Comparison of ENCODE assay signal across 25 cellular contexts in genomic region chr2:239022437-239023260, GRCh38.
DNase-seq lines count a peak whose midpoint lies in the region; ATAC-seq, FAIRE-seq and TF ChIP-seq lines count a peak whose summit lies in the region.
"Had no signal": no experiment of that assay in that cellular context is flagged by ENCODE, and none has a peak within 500 bp of the region (broad histone marks: within the 10 kb centered on the region; RNA-seq: fewer than 3 reads in every experiment).

No MANE protein-coding gene starts in this region.

- POLR2A ChIA-PET in HepG2 (lab: Yijun Ruan, JAX), result no interaction called here

- no peak overlapping the region for H3K4me3 Mint-ChIP-seq in HFFc6
- no peak overlapping the region for H3K4me3 Mint-ChIP-seq in nephron
- H3K4me3 Mint-ChIP-seq: B cell, CD14-positive monocyte had no signal

- H3K27me3 ChIP-seq in suprapubic skin, result peaks cover 10% of the 10 kb centered on the region
- peaks cover 34 to 90% of the 10 kb centered on the region in 2 experiments for H3K27me3 ChIP-seq in HepG2 (ENCODE audit: control insufficient read depth in 1 of 2, insufficient read depth in 2 of 2, low read length in 2 of 2)

- H3K9me3 Mint-ChIP-seq in HFFc6 (no peaks in the 10 kb centered on the region), nephron (no peaks in the 10 kb centered on the region)

- in situ Hi-C loops in HepG2 (cut with HindIII; ENCODE audit: extremely low pct_ligation_motif_present, low pct_unique_long_range_greater_than_20kb), result no loop called here

- H3K4me1 ChIP-seq in suprapubic skin (peaks cover 13% of the 10 kb centered on the region), HepG2 (ENCODE audit: insufficient read depth, low read length) (peaks cover 5% of the 10 kb centered on the region; the same call in 1 of the 2 replicates)

- peak; percentile 21 for DNase-seq in activated effector memory CD4-positive, alpha-beta T cell treated with anti-CD3 and anti-CD28 coated beads, Interleukin-2, amount 50 U/mL, for 16 hours
- DNase-seq in activated effector memory CD4-positive, alpha-beta T cell treated with Interleukin-2 at 50 U/mL for 16 hours, result no peak
- DNase-seq in HFFc6 (peak; percentile 19), suprapubic skin (ENCODE audit: low spot score in 2 of 2) (peak in 1 of 2 donors; percentile 57), HepG2 (ENCODE audit: low spot score) (no peak), activated gamma-delta T cell treated with Interleukin-2 at 50 U/mL for 16 hours (no peak)
- DNase-seq: DMS53, EL, H7, IMR-90, NCI-H1105, NCI-H146, NCI-H2029, NCI-H226, NCI-H510A treated with DMSO at 0.1 percent for 48 hours, NCI-H748 treated with DMSO at 0.1 percent for 48 hours, PC-9, SIG-M5 had no signal

- 87% methylated on average over 16 of the region's 16 CpGs for WGBS in suprapubic skin
- WGBS in HepG2 (ENCODE audit: low lambda C conversion rate), result 19% methylated on average over 16 of the region's 16 CpGs

- H3K36me3 Mint-ChIP-seq in HFFc6 (ENCODE audit: low read depth), result no peaks in the 10 kb centered on the region
- H3K36me3 Mint-ChIP-seq in nephron (ENCODE audit: low read depth), result no peaks in the 10 kb centered on the region
- H3K36me3 Mint-ChIP-seq: CD14-positive monocyte had no signal

- H3K36me3 ChIP-seq in suprapubic skin (no peaks in the 10 kb centered on the region), HepG2 (replicated peaks in 1 of 2; ENCODE audit: control insufficient read depth in 1 of 2, insufficient read depth in 2 of 2, low read length in 2 of 2) (no peaks in the 10 kb centered on the region)

- H3K79me2 ChIP-seq in HepG2 (ENCODE audit: insufficient read depth, low read length), result no peaks in the 10 kb centered on the region

- intact Hi-C loops in HepG2 (cut with micrococcal nuclease; ENCODE audit: unreplicated experiment), result no loop called here

- H3K9me3 ChIP-seq in suprapubic skin, result no peaks in the 10 kb centered on the region
- H3K9me3 ChIP-seq in HepG2 (ENCODE audit: low read length), result no peaks in the 10 kb centered on the region

- H3K4me1 Mint-ChIP-seq in HFFc6 (ENCODE audit: low read depth) (peaks cover 37% of the 10 kb centered on the region), nephron (peaks cover 60% of the 10 kb centered on the region)
- H3K4me1 Mint-ChIP-seq: B cell, CD14-positive monocyte had no signal

- CTCF ChIA-PET in HepG2 (lab: Yijun Ruan, JAX; ENCODE audit: low intra/inter-chr PET ratio, low total read pairs), result no interaction called here

- ATAC-seq in HepG2 (no peak), HG03469 (IDR thresholded peaks at IDR 0.05; ENCODE audit: unreplicated experiment) (no peak)

- H3K27ac Mint-ChIP-seq in HFFc6, result no peak overlapping the region
- peak overlapping the region; percentile 40 to 96 (median 69) for H3K27ac Mint-ChIP-seq in nephron
- H3K27ac Mint-ChIP-seq: B cell, CD14-positive monocyte had no signal

- H4K20me1 ChIP-seq in HepG2 (ENCODE audit: insufficient read depth, low read length), result no peaks in the 10 kb centered on the region; the same call in none of the 2 replicates

- TF ChIP-seq POLR2A in suprapubic skin (IDR thresholded peaks at IDR 0.05) (no peak), HepG2 (IDR thresholded peaks at IDR 0.05; ENCODE audit: insufficient read depth in 1 of 2, low read depth in 2 of 2, low read length in 2 of 2) (no peak)

- no peak overlapping the region for H3K4me2 ChIP-seq in HepG2 (ENCODE audit: low read depth, low read length)
- H3K4me2 ChIP-seq: KMS-11, PC-9 had no signal

- H3K9ac ChIP-seq in HepG2 (ENCODE audit: insufficient read depth, low read depth, low read length), result no peak overlapping the region
- H3K9ac ChIP-seq: KMS-11 had no signal

- no peak overlapping the region for H3K4me3 ChIP-seq in suprapubic skin
- H3K4me3 ChIP-seq in HepG2 (replicated peaks in 1 of 3; ENCODE audit: insufficient read depth in 1 of 3, low read depth in 2 of 3, low read length in 3 of 3), result no peak overlapping the region
- H3K4me3 ChIP-seq: PC-9 had no signal

- H3K27ac ChIP-seq in suprapubic skin (peak overlapping the region; percentile 12), HepG2 (ENCODE audit: extremely low read length, insufficient read depth, low read length) (no peak overlapping the region)
- H3K27ac ChIP-seq: KMS-11, PC-9 had no signal

- no peak for FAIRE-seq in HepG2 (lab: Jason Lieb, UNC)
- FAIRE-seq: D721Med, HTR-8/SVneo had no signal

- TF ChIP-seq CTCF in HFFc6 (IDR thresholded peaks at IDR 0.05), result no peak
- no peak for TF ChIP-seq CTCF in nephron (IDR thresholded peaks at IDR 0.05; ENCODE audit: unreplicated experiment in 3 of 3)
- TF ChIP-seq CTCF in suprapubic skin (IDR thresholded peaks at IDR 0.05), result no peak
- TF ChIP-seq CTCF in HepG2 (CRISPR knock-in tag; IDR thresholded peaks at IDR 0.05), result no peak

- no peak for TF ChIP-seq RAD21 in HepG2 (CRISPR knock-in tag; IDR thresholded peaks at IDR 0.05)

- TF ChIP-seq EP300 in suprapubic skin (IDR thresholded peaks at IDR 0.05), result no peak
- no peak for TF ChIP-seq EP300 in HepG2 (IDR thresholded peaks at IDR 0.05; ENCODE audit: low read depth in 2 of 2, low read length in 2 of 2)
- TF ChIP-seq EP300 in HepG2 (CRISPR knock-in tag; IDR thresholded peaks at IDR 0.05; ENCODE audit: borderline replicate concordance), result no peak

- no peak overlapping the region for H2AFZ ChIP-seq in HepG2 (ENCODE audit: low read length)
- H2AFZ ChIP-seq: PC-9 had no signal

- H3K27me3 Mint-ChIP-seq in HFFc6 (ENCODE audit: insufficient read depth) (peaks cover 27% of the 10 kb centered on the region), nephron (ENCODE audit: low read depth) (peaks cover 17% of the 10 kb centered on the region)

- BruUV-seq in HepG2 (replicated peaks; lab: Mats Ljungman, UMichigan), result no TSS peak

TF ChIP-seq in HepG2, 621 proteins besides CTCF, POLR2A, EP300 and RAD21:
- TF ChIP-seq ZNF607 (CRISPR knock-in tag; IDR thresholded peaks at IDR 0.05; ENCODE audit: borderline replicate concordance) (no peak), KMT2B (CRISPR knock-in tag; IDR thresholded peaks at IDR 0.05) (no peak), CHCHD3 (CRISPR knock-in tag; IDR thresholded peaks at IDR 0.05) (no peak), RXRB (CRISPR knock-in tag; IDR thresholded peaks at IDR 0.05; ENCODE audit: borderline replicate concordance) (no peak)
- TF ChIP-seq, protein P1, sequence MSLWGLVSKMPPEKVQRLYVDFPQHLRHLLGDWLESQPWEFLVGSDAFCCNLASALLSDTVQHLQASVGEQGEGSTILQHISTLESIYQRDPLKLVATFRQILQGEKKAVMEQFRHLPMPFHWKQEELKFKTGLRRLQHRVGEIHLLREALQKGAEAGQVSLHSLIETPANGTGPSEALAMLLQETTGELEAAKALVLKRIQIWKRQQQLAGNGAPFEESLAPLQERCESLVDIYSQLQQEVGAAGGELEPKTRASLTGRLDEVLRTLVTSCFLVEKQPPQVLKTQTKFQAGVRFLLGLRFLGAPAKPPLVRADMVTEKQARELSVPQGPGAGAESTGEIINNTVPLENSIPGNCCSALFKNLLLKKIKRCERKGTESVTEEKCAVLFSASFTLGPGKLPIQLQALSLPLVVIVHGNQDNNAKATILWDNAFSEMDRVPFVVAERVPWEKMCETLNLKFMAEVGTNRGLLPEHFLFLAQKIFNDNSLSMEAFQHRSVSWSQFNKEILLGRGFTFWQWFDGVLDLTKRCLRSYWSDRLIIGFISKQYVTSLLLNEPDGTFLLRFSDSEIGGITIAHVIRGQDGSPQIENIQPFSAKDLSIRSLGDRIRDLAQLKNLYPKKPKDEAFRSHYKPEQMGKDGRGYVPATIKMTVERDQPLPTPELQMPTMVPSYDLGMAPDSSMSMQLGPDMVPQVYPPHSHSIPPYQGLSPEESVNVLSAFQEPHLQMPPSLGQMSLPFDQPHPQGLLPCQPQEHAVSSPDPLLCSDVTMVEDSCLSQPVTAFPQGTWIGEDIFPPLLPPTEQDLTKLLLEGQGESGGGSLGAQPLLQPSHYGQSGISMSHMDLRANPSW (CRISPR knock-in tag; IDR thresholded peaks at IDR 0.05; ENCODE audit: borderline replicate concordance), result no peak
- TF ChIP-seq, protein P2, sequence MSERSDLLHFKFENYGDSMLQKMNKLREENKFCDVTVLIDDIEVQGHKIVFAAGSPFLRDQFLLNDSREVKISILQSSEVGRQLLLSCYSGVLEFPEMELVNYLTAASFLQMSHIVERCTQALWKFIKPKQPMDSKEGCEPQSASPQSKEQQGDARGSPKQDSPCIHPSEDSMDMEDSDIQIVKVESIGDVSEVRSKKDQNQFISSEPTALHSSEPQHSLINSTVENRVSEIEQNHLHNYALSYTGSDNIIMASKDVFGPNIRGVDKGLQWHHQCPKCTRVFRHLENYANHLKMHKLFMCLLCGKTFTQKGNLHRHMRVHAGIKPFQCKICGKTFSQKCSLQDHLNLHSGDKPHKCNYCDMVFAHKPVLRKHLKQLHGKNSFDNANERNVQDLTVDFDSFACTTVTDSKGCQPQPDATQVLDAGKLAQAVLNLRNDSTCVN (CRISPR knock-in tag; IDR thresholded peaks at IDR 0.05; ENCODE audit: borderline replicate concordance), result no peak

Comparison
In these comparisons a context has a peak if more than half of its experiments do, and no peak if none do; other contexts are left out.
1. DNase-seq: peak in activated effector memory CD4-positive, alpha-beta T cell treated with anti-CD3 and anti-CD28 coated beads, Interleukin-2, amount 50 U/mL, for 16 hours (single experiment) and HFFc6 (single experiment); none in activated effector memory CD4-positive, alpha-beta T cell treated with Interleukin-2 at 50 U/mL for 16 hours (single experiment), HepG2 (single experiment) and activated gamma-delta T cell treated with Interleukin-2 at 50 U/mL for 16 hours (single experiment).